In genomic region chr16:89288966-89289365, GRCh38 we compare ENCODE assay signal across 7 cellular contexts.
"Had no signal": no experiment of that assay in that cellular context is flagged by ENCODE, and none has a peak within 500 bp of the region (broad histone marks: within the 10 kb centered on the region; RNA-seq: fewer than 3 reads in every experiment).

No MANE protein-coding gene starts in this region.

- H3K4me3 ChIP-seq: cardiac muscle cell, colonic mucosa, smooth muscle cell, transverse colon had no signal

- H3K27ac ChIP-seq: cardiac muscle cell, colonic mucosa, transverse colon had no signal

- FAIRE-seq: astrocyte, frontal cortex had no signal

- H3K9me3 Mint-ChIP-seq: activated T-cell treated with anti-CD3 and anti-CD28 coated beads, Interleukin-2, amount 50 U/mL, for 4 hours had no signal

- H3K4me3 Mint-ChIP-seq: activated T-cell treated with anti-CD3 and anti-CD28 coated beads, Interleukin-2, amount 50 U/mL, for 4 hours had no signal

- H3K4me2 ChIP-seq: smooth muscle cell had no signal

- H3K4me1 ChIP-seq: colonic mucosa had no signal

- H3K9me3 ChIP-seq: colonic mucosa, transverse colon had no signal

- H3K27me3 ChIP-seq: cardiac muscle cell, colonic mucosa, transverse colon had no signal
